In the genomic region with DNA sequence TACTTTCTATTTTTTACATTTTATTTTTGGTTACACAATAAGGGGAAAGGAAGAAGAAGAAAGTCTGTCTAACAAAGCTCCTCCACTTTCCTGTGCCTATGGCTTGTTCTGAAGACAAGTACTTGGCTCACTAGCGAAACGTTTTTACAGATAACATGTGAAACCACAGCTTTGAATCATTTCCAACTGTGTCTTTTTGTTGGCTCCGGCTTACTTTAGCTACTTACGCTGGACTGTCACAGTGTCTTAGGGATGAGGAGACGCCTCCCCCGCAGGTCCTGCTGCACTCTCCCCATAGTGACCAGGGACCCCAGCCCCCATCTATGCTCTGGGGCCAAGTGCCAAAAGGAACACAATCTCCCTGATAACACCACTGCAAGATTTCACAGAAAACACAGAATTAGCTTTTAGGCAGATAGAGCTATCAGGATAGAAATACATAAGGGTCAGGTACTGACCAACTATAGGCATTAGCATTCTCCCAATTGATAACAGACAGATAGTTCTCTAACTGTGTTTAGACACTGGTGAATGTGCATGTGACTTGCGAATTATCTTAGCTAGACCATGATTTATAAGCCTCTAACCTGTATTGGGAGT, we compare ENCODE assay signal across 1 cellular context.
TF ChIP-seq lines count a peak whose summit lies in the region.

No MANE protein-coding gene starts in this region.

TF ChIP-seq in WTC11, 78 proteins besides CTCF, POLR2A, EP300 and RAD21 (continued from another document):
- TF ChIP-seq, protein P1, sequence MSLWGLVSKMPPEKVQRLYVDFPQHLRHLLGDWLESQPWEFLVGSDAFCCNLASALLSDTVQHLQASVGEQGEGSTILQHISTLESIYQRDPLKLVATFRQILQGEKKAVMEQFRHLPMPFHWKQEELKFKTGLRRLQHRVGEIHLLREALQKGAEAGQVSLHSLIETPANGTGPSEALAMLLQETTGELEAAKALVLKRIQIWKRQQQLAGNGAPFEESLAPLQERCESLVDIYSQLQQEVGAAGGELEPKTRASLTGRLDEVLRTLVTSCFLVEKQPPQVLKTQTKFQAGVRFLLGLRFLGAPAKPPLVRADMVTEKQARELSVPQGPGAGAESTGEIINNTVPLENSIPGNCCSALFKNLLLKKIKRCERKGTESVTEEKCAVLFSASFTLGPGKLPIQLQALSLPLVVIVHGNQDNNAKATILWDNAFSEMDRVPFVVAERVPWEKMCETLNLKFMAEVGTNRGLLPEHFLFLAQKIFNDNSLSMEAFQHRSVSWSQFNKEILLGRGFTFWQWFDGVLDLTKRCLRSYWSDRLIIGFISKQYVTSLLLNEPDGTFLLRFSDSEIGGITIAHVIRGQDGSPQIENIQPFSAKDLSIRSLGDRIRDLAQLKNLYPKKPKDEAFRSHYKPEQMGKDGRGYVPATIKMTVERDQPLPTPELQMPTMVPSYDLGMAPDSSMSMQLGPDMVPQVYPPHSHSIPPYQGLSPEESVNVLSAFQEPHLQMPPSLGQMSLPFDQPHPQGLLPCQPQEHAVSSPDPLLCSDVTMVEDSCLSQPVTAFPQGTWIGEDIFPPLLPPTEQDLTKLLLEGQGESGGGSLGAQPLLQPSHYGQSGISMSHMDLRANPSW (CRISPR knock-in tag; conservative IDR thresholded peaks at IDR 0.05; ENCODE audit: low read depth) = no peak
- TF ChIP-seq, protein P2, sequence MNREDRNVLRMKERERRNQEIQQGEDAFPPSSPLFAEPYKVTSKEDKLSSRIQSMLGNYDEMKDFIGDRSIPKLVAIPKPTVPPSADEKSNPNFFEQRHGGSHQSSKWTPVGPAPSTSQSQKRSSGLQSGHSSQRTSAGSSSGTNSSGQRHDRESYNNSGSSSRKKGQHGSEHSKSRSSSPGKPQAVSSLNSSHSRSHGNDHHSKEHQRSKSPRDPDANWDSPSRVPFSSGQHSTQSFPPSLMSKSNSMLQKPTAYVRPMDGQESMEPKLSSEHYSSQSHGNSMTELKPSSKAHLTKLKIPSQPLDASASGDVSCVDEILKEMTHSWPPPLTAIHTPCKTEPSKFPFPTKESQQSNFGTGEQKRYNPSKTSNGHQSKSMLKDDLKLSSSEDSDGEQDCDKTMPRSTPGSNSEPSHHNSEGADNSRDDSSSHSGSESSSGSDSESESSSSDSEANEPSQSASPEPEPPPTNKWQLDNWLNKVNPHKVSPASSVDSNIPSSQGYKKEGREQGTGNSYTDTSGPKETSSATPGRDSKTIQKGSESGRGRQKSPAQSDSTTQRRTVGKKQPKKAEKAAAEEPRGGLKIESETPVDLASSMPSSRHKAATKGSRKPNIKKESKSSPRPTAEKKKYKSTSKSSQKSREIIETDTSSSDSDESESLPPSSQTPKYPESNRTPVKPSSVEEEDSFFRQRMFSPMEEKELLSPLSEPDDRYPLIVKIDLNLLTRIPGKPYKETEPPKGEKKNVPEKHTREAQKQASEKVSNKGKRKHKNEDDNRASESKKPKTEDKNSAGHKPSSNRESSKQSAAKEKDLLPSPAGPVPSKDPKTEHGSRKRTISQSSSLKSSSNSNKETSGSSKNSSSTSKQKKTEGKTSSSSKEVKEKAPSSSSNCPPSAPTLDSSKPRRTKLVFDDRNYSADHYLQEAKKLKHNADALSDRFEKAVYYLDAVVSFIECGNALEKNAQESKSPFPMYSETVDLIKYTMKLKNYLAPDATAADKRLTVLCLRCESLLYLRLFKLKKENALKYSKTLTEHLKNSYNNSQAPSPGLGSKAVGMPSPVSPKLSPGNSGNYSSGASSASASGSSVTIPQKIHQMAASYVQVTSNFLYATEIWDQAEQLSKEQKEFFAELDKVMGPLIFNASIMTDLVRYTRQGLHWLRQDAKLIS (CRISPR knock-in tag; IDR thresholded peaks at IDR 0.05; ENCODE audit: borderline replicate concordance) = no peak
- TF ChIP-seq TEAD1 (CRISPR knock-in tag; IDR thresholded peaks at IDR 0.05) = no peak
- no peak for TF ChIP-seq SMAD3 (CRISPR knock-in tag; IDR thresholded peaks at IDR 0.05; ENCODE audit: borderline replicate concordance)
- TF ChIP-seq PRRX2 (CRISPR knock-in tag; IDR thresholded peaks at IDR 0.05) = no peak
- no peak for TF ChIP-seq TEAD4 (CRISPR knock-in tag; IDR thresholded peaks at IDR 0.05)
- no peak for TF ChIP-seq HMGA2 (CRISPR knock-in tag; IDR thresholded peaks at IDR 0.05)
- TF ChIP-seq ZNF138 (CRISPR knock-in tag; conservative IDR thresholded peaks at IDR 0.05) = no peak
- TF ChIP-seq FOXP4 (CRISPR knock-in tag; IDR thresholded peaks at IDR 0.05) = no peak
- no peak for TF ChIP-seq TP53 (CRISPR knock-in tag; IDR thresholded peaks at IDR 0.05)
- TF ChIP-seq, protein P3, sequence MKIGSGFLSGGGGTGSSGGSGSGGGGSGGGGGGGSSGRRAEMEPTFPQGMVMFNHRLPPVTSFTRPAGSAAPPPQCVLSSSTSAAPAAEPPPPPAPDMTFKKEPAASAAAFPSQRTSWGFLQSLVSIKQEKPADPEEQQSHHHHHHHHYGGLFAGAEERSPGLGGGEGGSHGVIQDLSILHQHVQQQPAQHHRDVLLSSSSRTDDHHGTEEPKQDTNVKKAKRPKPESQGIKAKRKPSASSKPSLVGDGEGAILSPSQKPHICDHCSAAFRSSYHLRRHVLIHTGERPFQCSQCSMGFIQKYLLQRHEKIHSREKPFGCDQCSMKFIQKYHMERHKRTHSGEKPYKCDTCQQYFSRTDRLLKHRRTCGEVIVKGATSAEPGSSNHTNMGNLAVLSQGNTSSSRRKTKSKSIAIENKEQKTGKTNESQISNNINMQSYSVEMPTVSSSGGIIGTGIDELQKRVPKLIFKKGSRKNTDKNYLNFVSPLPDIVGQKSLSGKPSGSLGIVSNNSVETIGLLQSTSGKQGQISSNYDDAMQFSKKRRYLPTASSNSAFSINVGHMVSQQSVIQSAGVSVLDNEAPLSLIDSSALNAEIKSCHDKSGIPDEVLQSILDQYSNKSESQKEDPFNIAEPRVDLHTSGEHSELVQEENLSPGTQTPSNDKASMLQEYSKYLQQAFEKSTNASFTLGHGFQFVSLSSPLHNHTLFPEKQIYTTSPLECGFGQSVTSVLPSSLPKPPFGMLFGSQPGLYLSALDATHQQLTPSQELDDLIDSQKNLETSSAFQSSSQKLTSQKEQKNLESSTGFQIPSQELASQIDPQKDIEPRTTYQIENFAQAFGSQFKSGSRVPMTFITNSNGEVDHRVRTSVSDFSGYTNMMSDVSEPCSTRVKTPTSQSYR (CRISPR knock-in tag; IDR thresholded peaks at IDR 0.05) = no peak
